ENCODE assay signal across 14 cellular contexts in the genomic region with DNA sequence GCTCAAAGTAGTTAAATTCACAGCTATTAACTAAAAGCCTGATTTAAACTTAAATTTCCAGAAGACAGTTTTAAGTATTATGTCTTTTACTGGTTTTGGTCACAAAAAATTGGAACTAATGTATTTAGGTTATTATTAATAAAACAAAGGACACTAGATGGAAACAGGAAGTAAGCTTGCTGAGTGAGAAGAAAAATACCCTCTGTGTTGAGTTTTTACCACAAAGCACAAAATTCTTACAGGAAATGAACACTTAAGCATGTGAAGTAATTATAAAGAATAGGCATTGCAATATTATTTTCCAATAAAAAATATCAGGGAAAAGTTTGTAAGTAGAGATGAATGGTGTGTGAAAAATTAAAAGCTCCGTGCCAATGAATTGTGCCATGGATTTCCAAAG. TPM values are rescaled to one million over a fixed set of nuclear protein-coding genes. Genes with fewer than 3 reads are reported as not detected.
DNase-seq lines count a peak whose midpoint lies in the region; ATAC-seq and TF ChIP-seq lines count a peak whose summit lies in the region.
"Had no signal": no experiment of that assay in that cellular context is flagged by ENCODE, and none has a peak within 500 bp of the region (broad histone marks: within the 10 kb centered on the region; RNA-seq: fewer than 3 reads in every experiment).

No MANE protein-coding gene starts in this region.

- H3K36me3 Mint-ChIP-seq in CD8-positive, alpha-beta T cell = peaks cover 10% of the 10 kb centered on the region
- H3K36me3 Mint-ChIP-seq in HFFc6 (ENCODE audit: low read depth) = no peaks in the 10 kb centered on the region

- no peak overlapping the region for H3K4me3 ChIP-seq in CD8-positive, alpha-beta T cell (ENCODE audit: low read depth, low read length)
- H3K4me3 ChIP-seq in HEK293 (ENCODE audit: low read depth, low read length) = no peak overlapping the region
- peak overlapping the region; percentile 28; the same call in 1 of the 2 replicates for H3K4me3 ChIP-seq in SK-N-MC
- H3K4me3 ChIP-seq: testis had no signal

- H3K27me3 ChIP-seq in CD8-positive, alpha-beta T cell (ENCODE audit: insufficient read depth, low read length) = no peaks in the 10 kb centered on the region
- H3K27me3 ChIP-seq: testis had no signal

- no peaks in the 10 kb centered on the region for H3K36me3 ChIP-seq in CD8-positive, alpha-beta T cell (ENCODE audit: insufficient read depth, low read length)
- H3K36me3 ChIP-seq in HEK293 (ENCODE audit: control insufficient read depth in 2 of 2, insufficient read depth in 1 of 2, low read length in 2 of 2) (no peaks in the 10 kb centered on the region), SK-N-MC (ENCODE audit: insufficient read depth, low read length) (peaks cover 3% of the 10 kb centered on the region; the same call in 1 of the 2 replicates)

- no peak for DNase-seq in CD8-positive, alpha-beta T cell
- peak; percentile 75 for DNase-seq in SK-N-MC (ENCODE audit: low read depth, low spot score)
- peak; percentile 46 to 66 for DNase-seq in lung microvascular endothelial cell (ENCODE audit: low read depth in 2 of 2)
- DNase-seq in NCI-H2171 (lab: John Stamatoyannopoulos, UW) = no peak
- DNase-seq in stimulated activated CD4-positive, alpha-beta T cell treated with anti-CD3 and anti-CD28 coated beads, Interleukin-1b, Interleukin-23, amount 100 ng/mL, for 48 hours = no peak
- no peak for DNase-seq in ACHN
- no peak for DNase-seq in HFFc6
- DNase-seq: CD4-positive, alpha-beta memory T cell; cortex of kidney; NCI-H1417; NCI-H510A; testis had no signal

- no peak overlapping the region for H3K9ac ChIP-seq in SK-N-MC (ENCODE audit: insufficient read length)

- CTCF ChIA-PET in CD8-positive, alpha-beta T cell (lab: Charles Lee) = no interaction called here
- CTCF ChIA-PET in HEK293 (lab: Yijun Ruan, JAX) = no interaction called here

- no peaks in the 10 kb centered on the region for H3K9me3 ChIP-seq in CD8-positive, alpha-beta T cell (ENCODE audit: low read length)
- H3K9me3 ChIP-seq in HEK293 (ENCODE audit: control insufficient read depth, insufficient read depth, low read depth, low read length) = no peaks in the 10 kb centered on the region
- H3K9me3 ChIP-seq in SK-N-MC (ENCODE audit: low read depth, low read length) = no peaks in the 10 kb centered on the region
- H3K9me3 ChIP-seq: testis had no signal

- no peaks in the 10 kb centered on the region for H3K9me3 Mint-ChIP-seq in CD8-positive, alpha-beta T cell
- H3K9me3 Mint-ChIP-seq in HFFc6 = no peaks in the 10 kb centered on the region
- H3K9me3 Mint-ChIP-seq: CD4-positive, alpha-beta memory T cell had no signal

- H3K4me1 ChIP-seq in CD8-positive, alpha-beta T cell (ENCODE audit: insufficient read depth, low read length) = peaks cover 26% of the 10 kb centered on the region
- no peaks in the 10 kb centered on the region for H3K4me1 ChIP-seq in HEK293 (ENCODE audit: control insufficient read depth, insufficient read depth, low read length)

- no peak for TF ChIP-seq CTCF in CD8-positive, alpha-beta T cell (IDR thresholded peaks at IDR 0.05)
- TF ChIP-seq CTCF in HEK293 (tag by site-specific recombination; IDR thresholded peaks at IDR 0.05) = no peak
- TF ChIP-seq CTCF in HFFc6 (IDR thresholded peaks at IDR 0.05) = no peak

- POLR2A ChIA-PET in CD8-positive, alpha-beta T cell (lab: Charles Lee) = no interaction called here
- POLR2A ChIA-PET in HEK293 (lab: Yijun Ruan, JAX) = no interaction called here

- in situ Hi-C loops in ACHN (cut with HindIII; ENCODE audit: low pct_ligation_motif_present, low pct_unique_long_range_greater_than_20kb, low sequenced_read_pairs) = no loop called here

- intact Hi-C loops in CD8-positive, alpha-beta T cell (cut with DNase I, micrococcal nuclease) = no loop called here

- peak overlapping the region; percentile 73 for H3K27ac Mint-ChIP-seq in CD8-positive, alpha-beta T cell
- H3K27ac Mint-ChIP-seq in HFFc6 = no peak overlapping the region

- H3K4me3 Mint-ChIP-seq in CD8-positive, alpha-beta T cell = no peak overlapping the region
- no peak overlapping the region for H3K4me3 Mint-ChIP-seq in HFFc6

- peaks cover 61% of the 10 kb centered on the region for H3K4me1 Mint-ChIP-seq in CD8-positive, alpha-beta T cell (ENCODE audit: low read depth)
- H3K4me1 Mint-ChIP-seq in HFFc6 (ENCODE audit: low read depth) = peaks cover 21% of the 10 kb centered on the region

- ATAC-seq in CD8-positive, alpha-beta T cell = no peak
- ATAC-seq: sciatic nerve had no signal

- H3K27ac ChIP-seq in CD8-positive, alpha-beta T cell (ENCODE audit: low read depth, low read length) = no peak overlapping the region
- no peak overlapping the region for H3K27ac ChIP-seq in HEK293 (ENCODE audit: extremely low read depth, low read depth, low read length)
- peak overlapping the region; percentile 40; the same call in 1 of the 2 replicates for H3K27ac ChIP-seq in SK-N-MC

- no peaks in the 10 kb centered on the region for H3K27me3 Mint-ChIP-seq in CD8-positive, alpha-beta T cell (ENCODE audit: low read depth)
- H3K27me3 Mint-ChIP-seq in HFFc6 (ENCODE audit: insufficient read depth) = no peaks in the 10 kb centered on the region
- H3K27me3 Mint-ChIP-seq: CD4-positive, alpha-beta memory T cell had no signal

TF ChIP-seq in HEK293, 187 proteins besides CTCF, POLR2A, EP300 and RAD21:
- TF ChIP-seq ZNF664 (tag by site-specific recombination; IDR thresholded peaks at IDR 0.05) (peak; percentile 68), IKZF3 (tag by site-specific recombination; IDR thresholded peaks at IDR 0.05) (no peak)
TF ChIP-seq in HEK293: peak in this region for 1.

RNA-seq across cellular contexts. Expression of a gene that starts 46.3 kb away (rescaled TPM):
- 10 to 100 TPM; 50.8 to 54.3 TPM for total RNA-seq in CD8-positive, alpha-beta T cell
- 29.8 and 35.5 TPM in 2 replicates for total RNA-seq in lung microvascular endothelial cell
- total RNA-seq in HFFc6 (2021; fragmentation: NEBNext Ultra II Directional; extraction: Animal tissue kit (Norgen Biotek cat#: 25700)) = 10 to 100 TPM; 52.7 to 60.7 (median 57.6) TPM

Comparison
In these comparisons a context has a peak if more than half of its experiments do, and no peak if none do; other contexts are left out.
1. DNase-seq: peak in SK-N-MC (single experiment) and lung microvascular endothelial cell (2 of 2); none in CD8-positive, alpha-beta T cell (0 of 7), NCI-H2171 (single experiment), stimulated activated CD4-positive, alpha-beta T cell treated with anti-CD3 and anti-CD28 coated beads, Interleukin-1b, Interleukin-23, amount 100 ng/mL, for 48 hours (single experiment), ACHN (single experiment) and HFFc6 (single experiment).